In genomic region chr6:23980965-23981364, GRCh38 we compare ENCODE assay signal across 18 cellular contexts.
DNase-seq lines count a peak whose midpoint lies in the region; ATAC-seq and TF ChIP-seq lines count a peak whose summit lies in the region.
"Had no signal": no experiment of that assay in that cellular context is flagged by ENCODE, and none has a peak within 500 bp of the region (broad histone marks: within the 10 kb centered on the region; RNA-seq: fewer than 3 reads in every experiment).

No MANE protein-coding gene starts in this region.

- no peaks in the 10 kb centered on the region for H3K9me2 ChIP-seq in GM23338 (ENCODE audit: insufficient read depth)

- no peak for TF ChIP-seq POLR2A in testis (IDR thresholded peaks at IDR 0.05)

- intact Hi-C loops in head of caudate nucleus (cut with DNase I) = no loop called here
- intact Hi-C loops in testis (cut with DNase I; ENCODE audit: low total_unique reads) = no loop called here

- H3K27ac Mint-ChIP-seq in GM23338 = peak overlapping the region; percentile 50; the same call in 1 of the 2 replicates
- H3K27ac Mint-ChIP-seq: CD8-positive, alpha-beta T cell had no signal

- H3K9ac ChIP-seq in adipocyte (ENCODE audit: low read length) = no peak overlapping the region

- 91 to 96% methylated on average over 1 of the region's 1 CpG for WGBS in testis, 2 donors

- no peaks in the 10 kb centered on the region for H3K9me3 Mint-ChIP-seq in GM23338
- H3K9me3 Mint-ChIP-seq: CD8-positive, alpha-beta T cell had no signal

- no peak overlapping the region for H3K4me3 ChIP-seq in GM23338
- no peak overlapping the region for H3K4me3 ChIP-seq in adipocyte (ENCODE audit: low read length)
- no peak overlapping the region for H3K4me3 ChIP-seq in testis
- H3K4me3 ChIP-seq: SJCRH30 had no signal

- H3K4me1 Mint-ChIP-seq in GM23338 = peaks cover 4% of the 10 kb centered on the region; the same call in 2 of the 3 replicates

- H3K27me3 ChIP-seq in GM23338 (ENCODE audit: insufficient read depth) = no peaks in the 10 kb centered on the region
- H3K27me3 ChIP-seq in adipocyte (replicated peaks; ENCODE audit: control insufficient read depth, insufficient read depth, low read length) = no peaks in the 10 kb centered on the region
- no peaks in the 10 kb centered on the region for H3K27me3 ChIP-seq in testis
- H3K27me3 ChIP-seq: SJCRH30 had no signal

- H3F3A ChIP-seq in GM23338 (replicated peaks; ENCODE audit: low read depth) = no peaks in the 10 kb centered on the region

- no peak for ATAC-seq in GM23338
- no peak for ATAC-seq in GM19452 (IDR thresholded peaks at IDR 0.05; ENCODE audit: unreplicated experiment)
- no peak for ATAC-seq in HG03378 (IDR thresholded peaks at IDR 0.05; ENCODE audit: unreplicated experiment)
- ATAC-seq: CD8-positive, alpha-beta T cell had no signal

- H3K9me3 ChIP-seq in adipocyte (ENCODE audit: control insufficient read depth, low read length) = no peaks in the 10 kb centered on the region
- no peaks in the 10 kb centered on the region for H3K9me3 ChIP-seq in testis
- H3K9me3 ChIP-seq: SJCRH30 had no signal

- no peak overlapping the region for H3K4me2 ChIP-seq in GM23338

- no peaks in the 10 kb centered on the region for H3K27me3 Mint-ChIP-seq in GM23338 (ENCODE audit: insufficient read depth, low read depth, poor library complexity)

- H3K36me3 ChIP-seq in GM23338 (ENCODE audit: insufficient read depth) (no peaks in the 10 kb centered on the region), adipocyte (ENCODE audit: control insufficient read depth, insufficient read depth, low read length, severe bottlenecking) (no peaks in the 10 kb centered on the region), testis (ENCODE audit: low read depth, missing control alignments) (no peaks in the 10 kb centered on the region)
- H3K36me3 ChIP-seq: SJCRH30 had no signal

- H3K36me3 Mint-ChIP-seq in GM23338 (ENCODE audit: low read depth) = no peaks in the 10 kb centered on the region
- H3K36me3 Mint-ChIP-seq: CD8-positive, alpha-beta T cell had no signal

- H2AFZ ChIP-seq in GM23338 = no peak overlapping the region

- H4K20me1 ChIP-seq in GM23338 (replicated peaks; ENCODE audit: insufficient read depth) = no peaks in the 10 kb centered on the region

- DNase-seq in GM23338 (ENCODE audit: low spot score) (no peak), adipocyte (ENCODE audit: low read depth) (peak; percentile 37), head of caudate nucleus (peak in 36 of 42 donors; percentile 10 to 84 (median 47)), renal cortical epithelial cell (ENCODE audit: low read depth) (peak; percentile 22), testis (no peak)
- no peak for DNase-seq in activated CD8-positive, alpha-beta memory T cell treated with anti-CD3 and anti-CD28 coated beads for 24 hours
- DNase-seq: CD8-positive, alpha-beta T cell; EL; H7; IMR-90; Kasumi-1; NCI-H1417; NCI-H1930; NCI-H2171; NCI-H510A treated with DMSO at 0.1 percent for 48 hours; SJCRH30 had no signal

- no peaks in the 10 kb centered on the region for H3K79me2 ChIP-seq in GM23338 (replicated peaks; ENCODE audit: insufficient read depth)

- no peak overlapping the region for H3K4me3 Mint-ChIP-seq in GM23338
- H3K4me3 Mint-ChIP-seq: CD8-positive, alpha-beta T cell had no signal

- H3K27ac ChIP-seq in GM23338 (ENCODE audit: low read depth) (no peak overlapping the region), testis (no peak overlapping the region)
- H3K27ac ChIP-seq: SJCRH30 had no signal

- H3K4me1 ChIP-seq in GM23338 (ENCODE audit: insufficient read depth) = no peaks in the 10 kb centered on the region
- no peaks in the 10 kb centered on the region for H3K4me1 ChIP-seq in adipocyte (ENCODE audit: control insufficient read depth, insufficient read depth, low read length)
- H3K4me1 ChIP-seq in testis = no peaks in the 10 kb centered on the region
- H3K4me1 ChIP-seq: SJCRH30 had no signal

- TF ChIP-seq CTCF in GM23338 (conservative IDR thresholded peaks at IDR 0.05; ENCODE audit: low read depth in 2 of 2) (no peak), testis (IDR thresholded peaks at IDR 0.05) (no peak)

TF ChIP-seq in GM23338, 12 proteins besides CTCF, POLR2A, EP300 and RAD21:
- TF ChIP-seq ZNF462 (CRISPR knock-in tag; IDR thresholded peaks at IDR 0.05) (no peak), POLR2AphosphoS5 (IDR thresholded peaks at IDR 0.05; ENCODE audit: low read depth) (no peak), ZNF331 (CRISPR knock-in tag; IDR thresholded peaks at IDR 0.05; ENCODE audit: low read depth) (no peak), ZNF114 (CRISPR knock-in tag; IDR thresholded peaks at IDR 0.05) (no peak)

Comparison
In these comparisons a context has a peak if more than half of its experiments do, and no peak if none do; other contexts are left out.
1. DNase-seq: peak in adipocyte (single experiment), head of caudate nucleus (36 of 42) and renal cortical epithelial cell (single experiment); none in GM23338 (single experiment), testis (single experiment) and activated CD8-positive, alpha-beta memory T cell treated with anti-CD3 and anti-CD28 coated beads for 24 hours (single experiment).